Comparison of ENCODE assay signal across 22 cellular contexts in genomic region chr2:68879296-68879695, GRCh38. TPM values are rescaled to one million over a fixed set of nuclear protein-coding genes. Genes with fewer than 3 reads are reported as not detected.
DNase-seq lines count a peak whose midpoint lies in the region; FAIRE-seq and TF ChIP-seq lines count a peak whose summit lies in the region.
"Had no signal": no experiment of that assay in that cellular context is flagged by ENCODE, and none has a peak within 500 bp of the region (broad histone marks: within the 10 kb centered on the region; RNA-seq: fewer than 3 reads in every experiment).

No MANE protein-coding gene starts in this region.

- TF ChIP-seq CTCF in endothelial cell of umbilical vein (IDR thresholded peaks at IDR 0.05; ENCODE audit: extremely low read depth in 1 of 2, insufficient read depth in 1 of 2, low read depth in 1 of 2, low read length in 2 of 2), result no peak

- no peaks in the 10 kb centered on the region for H3K9me3 ChIP-seq in endothelial cell of umbilical vein (replicated peaks; ENCODE audit: control insufficient read depth, insufficient read depth, low read length)
- H3K9me3 ChIP-seq in mesodermal cell (ENCODE audit: control insufficient read depth, low read length), result no peaks in the 10 kb centered on the region

- H2AFZ ChIP-seq in endothelial cell of umbilical vein (ENCODE audit: low read depth, low read length), result no peak overlapping the region

- peak overlapping the region; percentile 51 for H3K4me2 ChIP-seq in endothelial cell of umbilical vein (ENCODE audit: insufficient read depth, low read length)

- peak overlapping the region; percentile 78 for H3K27ac ChIP-seq in endothelial cell of umbilical vein (ENCODE audit: insufficient read depth, low read depth, low read length)
- H3K27ac ChIP-seq in mesodermal cell (ENCODE audit: low read depth, low read length, severe bottlenecking), result peak overlapping the region; percentile 91

- H3K9ac ChIP-seq in endothelial cell of umbilical vein (replicated peaks; ENCODE audit: extremely low read depth, insufficient read depth, low read length), result peak overlapping the region; percentile 55

- 81 to 85% methylated on average over 3 of the region's 3 CpGs for WGBS in mesodermal cell (ENCODE audit: insufficient coverage in 2 of 2), 2 experiments

- no peaks in the 10 kb centered on the region for H3K9me1 ChIP-seq in endothelial cell of umbilical vein (replicated peaks; ENCODE audit: control insufficient read depth, extremely low read depth, insufficient read depth, low read length)

- H3K4me3 ChIP-seq in endothelial cell of umbilical vein (replicated peaks in 1 of 3; ENCODE audit: insufficient read depth in 1 of 3, low read depth in 1 of 3, low read length in 3 of 3) (no peak overlapping the region), mesodermal cell (ENCODE audit: extremely low read depth, insufficient read depth, low read length, poor library complexity, severe bottlenecking) (no peak overlapping the region)
- H3K4me3 ChIP-seq: GM12878 had no signal

- dilution Hi-C loops in endothelial cell of umbilical vein (cut with MboI; ENCODE audit: extremely low pct_ligation_motif_present, low sequenced_read_pairs), result no loop called here

- TSS peak; percentile 67 for BruUV-seq in endothelial cell of umbilical vein (replicated peaks; lab: Mats Ljungman, UMichigan)

- peak; percentile 56 for TF ChIP-seq POLR2A in endothelial cell of umbilical vein (IDR thresholded peaks at IDR 0.05; ENCODE audit: low read depth, low read length)

- CTCF ChIA-PET in endothelial cell of umbilical vein (lab: Charles Lee), result interaction anchor here (0.7 to 3.8 kb wide), 14 partner anchors 9 to 416 kb away, joined by 3 to 22 read pairs (median 4); no protein-coding TSS in a partner anchor

- H3K4me1 ChIP-seq in endothelial cell of umbilical vein (ENCODE audit: control insufficient read depth, extremely low read depth, insufficient read depth, low read length) (peaks cover 33% of the 10 kb centered on the region), mesodermal cell (ENCODE audit: control insufficient read depth, insufficient read depth, low read length, poor library complexity, severe bottlenecking) (peaks cover 30% of the 10 kb centered on the region)

- no peaks in the 10 kb centered on the region for H3K79me2 ChIP-seq in endothelial cell of umbilical vein (ENCODE audit: control insufficient read depth, insufficient read depth, low read length)

- DNase-seq in EL (peak; percentile 51), amniotic epithelial cell (ENCODE audit: low read depth) (peak; percentile 68), endothelial cell of umbilical vein (ENCODE audit: low read depth, low spot score) (peak; percentile 55), COLO829 (ENCODE audit: low spot score) (no peak), C1 segment of cervical spinal cord (lab: John Stamatoyannopoulos, UW) (no peak), activated T-cell treated with anti-CD3 and anti-CD28 coated beads for 4 hours (no peak), HT-29 (ENCODE audit: low spot score) (no peak)
- DNase-seq: ACHN, AML-193, DMS 273 treated with DMSO at 0.1 percent for 48 hours, H7, KG1, MV-4-11, NCI-H1694 treated with DMSO at 0.1 percent for 48 hours, NCI-H2107, NCI-H524, NCI-H82, Right ventricle myocardium superior had no signal

- peak; percentile 74 for FAIRE-seq in endothelial cell of umbilical vein (lab: Jason Lieb, UNC)
- FAIRE-seq: GM12878 had no signal

- H3K27me3 ChIP-seq in endothelial cell of umbilical vein (ENCODE audit: control insufficient read depth in 2 of 2, insufficient read depth in 2 of 2, low read length in 2 of 2), result no peaks in the 10 kb centered on the region

- H3K36me3 ChIP-seq in endothelial cell of umbilical vein (ENCODE audit: control insufficient read depth in 2 of 2, extremely low read depth in 1 of 2, insufficient read depth in 2 of 2, low read length in 2 of 2) (no peaks in the 10 kb centered on the region), mesodermal cell (ENCODE audit: control insufficient read depth, insufficient read depth, low read length) (no peaks in the 10 kb centered on the region)

- H4K20me1 ChIP-seq in endothelial cell of umbilical vein (replicated peaks; ENCODE audit: control insufficient read depth, extremely low read depth, insufficient read depth, low read length), result no peaks in the 10 kb centered on the region

- POLR2A ChIA-PET in endothelial cell of umbilical vein (lab: Charles Lee), result interaction anchor here (1.5 kb wide), 1 partner anchor 29 kb away, joined by 6 read pairs; no protein-coding TSS in a partner anchor

- intact Hi-C loops in endothelial cell of umbilical vein (cut with micrococcal nuclease), result loop anchor here (1.0 to 2.0 kb wide), 3 partner anchors 9 to 50 kb away; no protein-coding TSS in a partner anchor

TF ChIP-seq in endothelial cell of umbilical vein, 7 proteins besides CTCF, POLR2A, EP300 and RAD21:
- TF ChIP-seq FOS (IDR thresholded peaks at IDR 0.05; ENCODE audit: borderline replicate concordance, insufficient read depth, low read length), result peak; percentile 37
- no peak for TF ChIP-seq EZH2 (IDR thresholded peaks at IDR 0.05; ENCODE audit: borderline replicate concordance, low read depth, low read length, severe bottlenecking)
- TF ChIP-seq POLR2AphosphoS5 (IDR thresholded peaks at IDR 0.05; ENCODE audit: insufficient read depth, low read depth, low read length), result peak; percentile 83
- TF ChIP-seq JUN (IDR thresholded peaks at IDR 0.05; ENCODE audit: borderline replicate concordance, insufficient read depth, insufficient read length, low read depth), result peak; percentile 25
- TF ChIP-seq MYC (IDR thresholded peaks at IDR 0.05; ENCODE audit: low read depth, low read length), result no peak
- TF ChIP-seq, protein P1, sequence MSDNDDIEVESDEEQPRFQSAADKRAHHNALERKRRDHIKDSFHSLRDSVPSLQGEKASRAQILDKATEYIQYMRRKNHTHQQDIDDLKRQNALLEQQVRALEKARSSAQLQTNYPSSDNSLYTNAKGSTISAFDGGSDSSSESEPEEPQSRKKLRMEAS (IDR thresholded peaks at IDR 0.05; ENCODE audit: insufficient read depth, insufficient read length), result no peak
- peak; percentile 86 for TF ChIP-seq GATA2 (IDR thresholded peaks at IDR 0.05; ENCODE audit: insufficient read depth, insufficient read length, low read depth, low read length)

RNA-seq across cellular contexts. Expression of gene BMP10, which starts 8.1 kb away (rescaled TPM):
- total RNA-seq in endothelial cell of umbilical vein, result not detected in 2 replicates
- not detected in 2 replicates for polyA plus RNA-seq in endothelial cell of umbilical vein
- polyA plus RNA-seq in endothelial cell of umbilical vein (2011; cell fraction: cytosol; rRNA removed), result not detected in 2 replicates
- polyA plus RNA-seq in endothelial cell of umbilical vein (2011; cell fraction: nucleus; rRNA removed), result not detected in 2 replicates
- not detected in 2 replicates for polyA plus RNA-seq in endothelial cell of umbilical vein (2012)
- not detected in 2 replicates for polyA minus RNA-seq in endothelial cell of umbilical vein
- polyA minus RNA-seq in endothelial cell of umbilical vein (2011; cell fraction: cytosol; rRNA and poly(A)+ RNA removed), result not detected
- not detected in 2 replicates for polyA minus RNA-seq in endothelial cell of umbilical vein (2011; cell fraction: nucleus; rRNA and poly(A)+ RNA removed)
- 20.4 TPM for polyA plus RNA-seq in mesodermal cell (2013, experiment 1 of 2)
- 22.8 TPM for polyA plus RNA-seq in mesodermal cell (2013, experiment 2 of 2)
- not detected in 2 replicates for total RNA-seq in HT-29 (2014; rRNA removed; shearing (Covaris generic))
- total RNA-seq: Daoy, GM12878, H7, Right ventricle myocardium superior had no signal
- polyA plus RNA-seq: CD14-positive monocyte had no signal

Comparison
In these comparisons a context has a peak if more than half of its experiments do, and no peak if none do; other contexts are left out.
1. DNase-seq: peak in EL (single experiment), amniotic epithelial cell (single experiment) and endothelial cell of umbilical vein (single experiment); none in COLO829 (single experiment), C1 segment of cervical spinal cord (0 of 14), activated T-cell treated with anti-CD3 and anti-CD28 coated beads for 4 hours (single experiment) and HT-29 (single experiment).